In genomic region chr16:4753227-4753626, GRCh38 we compare ENCODE assay signal across 6 cellular contexts. TPM values are rescaled to one million over a fixed set of nuclear protein-coding genes. Genes with fewer than 3 reads are reported as not detected.
"Had no signal": no experiment of that assay in that cellular context is flagged by ENCODE, and none has a peak within 500 bp of the region (broad histone marks: within the 10 kb centered on the region; RNA-seq: fewer than 3 reads in every experiment).

No MANE protein-coding gene starts in this region.

- DNase-seq: H9, HCEC 1CT had no signal

- H3K4me3 ChIP-seq: GM23338 had no signal

- ATAC-seq: GM23338 had no signal

RNA-seq across cellular contexts. Expression of gene DNAAF8, which starts 18.9 kb away (rescaled TPM):
- total RNA-seq: H1 had no signal

RNA-seq across cellular contexts. Expression of gene SEPTIN12, which starts 34.9 kb away (rescaled TPM):
- total RNA-seq: GM23338, H1, HT-29 had no signal
- polyA plus RNA-seq: GM23338, IgD-negative memory B cell had no signal

RNA-seq across cellular contexts. Expression of gene SMIM22, which starts 41.9 kb away (rescaled TPM):
- total RNA-seq: GM23338, H1, H9 had no signal
- polyA plus RNA-seq: H1, IgD-negative memory B cell had no signal
